8 cellular contexts compared by ENCODE assay signal in genomic region chr15:41494190-41494921, GRCh38. TPM values are rescaled to one million over a fixed set of nuclear protein-coding genes. Genes with fewer than 3 reads are reported as not detected.
DNase-seq lines count a peak whose midpoint lies in the region; ATAC-seq and TF ChIP-seq lines count a peak whose summit lies in the region.

No MANE protein-coding gene starts in this region.

- no peaks in the 10 kb centered on the region for H4K20me1 ChIP-seq in DOHH2 (ENCODE audit: control insufficient read depth, insufficient read depth, low read depth, low read length)

- H3K4me3 ChIP-seq in DOHH2 (ENCODE audit: low read length) (peak overlapping the region; percentile 81), gastrocnemius medialis (peak overlapping the region; percentile 43 to 70 (median 64))

- peak; percentile 12 for ATAC-seq in GM21515 (IDR thresholded peaks at IDR 0.05; ENCODE audit: unreplicated experiment)
- ATAC-seq in gastrocnemius medialis: peak in 1 of 2 donors; percentile 28

- peaks cover 28% of the 10 kb centered on the region for H3K4me1 ChIP-seq in DOHH2 (ENCODE audit: control insufficient read depth, low read length)
- H3K4me1 ChIP-seq in gastrocnemius medialis: peaks cover 11 to 21% of the 10 kb centered on the region in 2 donors

- H3K9me3 ChIP-seq in DOHH2 (ENCODE audit: control insufficient read depth, insufficient read depth, low read length): no peaks in the 10 kb centered on the region
- H3K9me3 ChIP-seq in gastrocnemius medialis: no peaks in the 10 kb centered on the region

- H3K36me3 ChIP-seq in DOHH2 (ENCODE audit: control insufficient read depth, low read length) (no peaks in the 10 kb centered on the region), gastrocnemius medialis (no peaks in the 10 kb centered on the region)

- H3K27me3 ChIP-seq in DOHH2 (ENCODE audit: control insufficient read depth, low read length): peaks cover 71% of the 10 kb centered on the region
- peaks cover 54 to 68% (median 61%) of the 10 kb centered on the region in 3 donors for H3K27me3 ChIP-seq in gastrocnemius medialis

- no peaks in the 10 kb centered on the region for H3K79me2 ChIP-seq in DOHH2 (ENCODE audit: control insufficient read depth, low read length)

- H3K27ac ChIP-seq in DOHH2 (ENCODE audit: low read depth, low read length) (no peak overlapping the region), gastrocnemius medialis (no peak overlapping the region)

- TF ChIP-seq CTCF in DOHH2 (IDR thresholded peaks at IDR 0.05; ENCODE audit: low read depth, low read length, poor library complexity, severe bottlenecking) (no peak), gastrocnemius medialis (IDR thresholded peaks at IDR 0.05 in 4 of 5, conservative IDR thresholded peaks at IDR 0.05 in 1 of 5) (no peak)

- no peak for TF ChIP-seq POLR2A in gastrocnemius medialis (IDR thresholded peaks at IDR 0.05)

- in situ Hi-C loops in gastrocnemius medialis (cut with MboI; ENCODE audit: low sequenced_read_pairs in 4 of 4): no loop called here

- peak overlapping the region; percentile 97 for H3K4me2 ChIP-seq in DOHH2 (ENCODE audit: low read length)

- H3K9me2 ChIP-seq in DOHH2 (replicated peaks; ENCODE audit: control insufficient read depth, low read length): no peaks in the 10 kb centered on the region

- H3F3A ChIP-seq in DOHH2 (ENCODE audit: control insufficient read depth, insufficient read depth): no peaks in the 10 kb centered on the region

- intact Hi-C loops in head of caudate nucleus (cut with DNase I): no loop called here
- intact Hi-C loops in gastrocnemius medialis (cut with DNase I; ENCODE audit: low total_unique reads): no loop called here

- DNase-seq in HuH-7.5 (ENCODE audit: low spot score): peak; percentile 68
- DNase-seq in activated CD8-positive, alpha-beta memory T cell treated with anti-CD3 and anti-CD28 coated beads, Interleukin-2, amount 50 U/mL, for 4 hours: peak; percentile 42
- peak in 41 of 42 donors; percentile 23 to 87 (median 65) for DNase-seq in head of caudate nucleus
- DNase-seq in gastrocnemius medialis: no peak
- DNase-seq in AG08395 (ENCODE audit: low spot score): no peak
- no peak for DNase-seq in NCI-H1048 (lab: John Stamatoyannopoulos, UW)

RNA-seq across cellular contexts. Expression of gene ITPKA, which starts 0.7 kb away (rescaled TPM):
- total RNA-seq in gastrocnemius medialis: 10 to 100 TPM in 1 of 4 donors, 1 to 10 TPM in 2, under 1 TPM in 1; 0.75 to 12.4 (median 7.0) TPM

RNA-seq across cellular contexts. Expression of gene LTK, which starts 19.3 kb away (rescaled TPM):
- under 1 TPM in 2 of 4 donors, not detected in 2; 0.34 to 0.68 TPM for total RNA-seq in gastrocnemius medialis

RNA-seq across cellular contexts. Expression of gene RPAP1, which starts 49.7 kb away (rescaled TPM):
- 10 to 100 TPM; 17.8 to 73.2 (median 34.8) TPM for total RNA-seq in gastrocnemius medialis

Comparison
In these comparisons a context has a peak if more than half of its experiments do, and no peak if none do; other contexts are left out.
1. DNase-seq: peak in HuH-7.5 (single experiment), activated CD8-positive, alpha-beta memory T cell treated with anti-CD3 and anti-CD28 coated beads, Interleukin-2, amount 50 U/mL, for 4 hours (single experiment) and head of caudate nucleus (41 of 42); none in gastrocnemius medialis (0 of 2), AG08395 (single experiment) and NCI-H1048 (single experiment).